Comparison of ENCODE assay signal across 24 cellular contexts in genomic region chr2:239204876-239205468, GRCh38.
DNase-seq lines count a peak whose midpoint lies in the region; ATAC-seq and TF ChIP-seq lines count a peak whose summit lies in the region.
"Had no signal": no experiment of that assay in that cellular context is flagged by ENCODE, and none has a peak within 500 bp of the region (broad histone marks: within the 10 kb centered on the region; RNA-seq: fewer than 3 reads in every experiment).

No MANE protein-coding gene starts in this region.

- H3K27ac ChIP-seq in CD8-positive, alpha-beta T cell (ENCODE audit: low read depth, low read length): no peak overlapping the region
- H3K27ac ChIP-seq: 22Rv1, SK-N-MC, transverse colon had no signal

- CTCF ChIA-PET in CD8-positive, alpha-beta T cell (lab: Charles Lee): no interaction called here
- CTCF ChIA-PET in Caco-2 (lab: Charles Lee): no interaction called here

- peak overlapping the region; percentile 24 for H3K27ac Mint-ChIP-seq in T-helper 1 cell treated with Interleukin-12 subunit alpha and Interleukin-12 subunit beta and Interleukin-4 antibody, amounts not matched to agents 30 μg/mL and 1 μg/mL, for 36 hours
- peak overlapping the region; percentile 32 for H3K27ac Mint-ChIP-seq in CD8-positive, alpha-beta T cell
- no peak overlapping the region for H3K27ac Mint-ChIP-seq in activated naive CD8-positive, alpha-beta T cell treated with anti-CD3 and anti-CD28 coated beads for 36 hours
- H3K27ac Mint-ChIP-seq in neural crest cell (ENCODE audit: unreplicated experiment): peak overlapping the region; percentile 69
- no peak overlapping the region for H3K27ac Mint-ChIP-seq in Caco-2 (ENCODE audit: unreplicated experiment)
- H3K27ac Mint-ChIP-seq: B cell; stimulated activated memory B cell treated with anti-CD40 and anti-IgM and Interleukin-4, amounts not matched to agents 10 μg/mL and 1 μg/mL and 100 μg/mL, for 72 hours had no signal

- no peak for ATAC-seq in CD8-positive, alpha-beta T cell
- ATAC-seq in GM19023 (IDR thresholded peaks at IDR 0.05; ENCODE audit: unreplicated experiment) (no peak), GM19324 (IDR thresholded peaks at IDR 0.05; ENCODE audit: low FRiP score, unreplicated experiment) (no peak)
- ATAC-seq: gastroesophageal sphincter; left cardiac atrium; natural killer cell treated with Interleukin-12 subunit alpha and Interleukin-12 subunit beta and Interleukin-15 and Interleukin-18, amount 100 ng/mL, for 72 hours; stimulated activated memory B cell treated with anti-CD40 and anti-IgM and Interleukin-4, amounts not matched to agents 10 μg/mL and 1 μg/mL and 100 μg/mL, for 72 hours had no signal

- DNase-seq in T-helper 1 cell: no peak
- no peak for DNase-seq in CD8-positive, alpha-beta T cell
- no peak for DNase-seq in activated naive CD8-positive, alpha-beta T cell treated with anti-CD3 and anti-CD28 coated beads for 36 hours
- no peak for DNase-seq in neural crest cell (ENCODE audit: low read depth, low spot score)
- DNase-seq in Caco-2: no peak
- DNase-seq: activated CD4-positive, CD25-positive, alpha-beta regulatory T cell treated with anti-CD3 and anti-CD28 coated beads, Interleukin-2, amount 50 U/mL, for 72 hours; activated effector memory CD4-positive, alpha-beta T cell treated with Interleukin-2 at 50 U/mL for 16 hours; cerebellar nuclear complex; DMS 273 treated with DMSO at 0.1 percent for 48 hours; effector memory CD4-positive, alpha-beta T cell; left cardiac atrium; NCI-H1417 treated with DMSO at 0.1 percent for 48 hours; NCI-H524 treated with DMSO at 0.1 percent for 48 hours; T1000; transverse colon had no signal

- H3K27me3 ChIP-seq in CD8-positive, alpha-beta T cell (ENCODE audit: insufficient read depth, low read length): no peaks in the 10 kb centered on the region
- no peaks in the 10 kb centered on the region for H3K27me3 ChIP-seq in Caco-2 (replicated peaks; ENCODE audit: control insufficient read depth, insufficient read depth, low read length)
- H3K27me3 ChIP-seq: gastroesophageal sphincter, transverse colon had no signal

- H3K4me3 ChIP-seq in CD8-positive, alpha-beta T cell (ENCODE audit: low read depth, low read length): no peak overlapping the region
- no peak overlapping the region for H3K4me3 ChIP-seq in Caco-2 (ENCODE audit: low read depth, low read length)
- H3K4me3 ChIP-seq: gastroesophageal sphincter, SK-N-MC, transverse colon had no signal

- no peaks in the 10 kb centered on the region for H3K9me3 ChIP-seq in CD8-positive, alpha-beta T cell (ENCODE audit: low read length)
- H3K9me3 ChIP-seq in Caco-2: no peaks in the 10 kb centered on the region
- H3K9me3 ChIP-seq: gastroesophageal sphincter, transverse colon had no signal

- intact Hi-C loops in CD8-positive, alpha-beta T cell (cut with DNase I, micrococcal nuclease): no loop called here
- intact Hi-C loops in Caco-2 (cut with micrococcal nuclease; ENCODE audit: unreplicated experiment): no loop called here

- H3K4me1 ChIP-seq in CD8-positive, alpha-beta T cell (ENCODE audit: insufficient read depth, low read length): peaks cover 21% of the 10 kb centered on the region
- no peaks in the 10 kb centered on the region for H3K4me1 ChIP-seq in Caco-2

- H3K27me3 Mint-ChIP-seq in T-helper 1 cell treated with Interleukin-12 subunit alpha and Interleukin-12 subunit beta and Interleukin-4 antibody, amounts not matched to agents 30 μg/mL and 1 μg/mL, for 36 hours (ENCODE audit: low read depth): no peaks in the 10 kb centered on the region
- H3K27me3 Mint-ChIP-seq in CD8-positive, alpha-beta T cell (ENCODE audit: low read depth): no peaks in the 10 kb centered on the region
- H3K27me3 Mint-ChIP-seq in activated naive CD8-positive, alpha-beta T cell treated with anti-CD3 and anti-CD28 coated beads for 36 hours: no peaks in the 10 kb centered on the region
- H3K27me3 Mint-ChIP-seq in neural crest cell (ENCODE audit: low read depth): no peaks in the 10 kb centered on the region
- H3K27me3 Mint-ChIP-seq in Caco-2 (ENCODE audit: insufficient read depth, unreplicated experiment): no peaks in the 10 kb centered on the region
- H3K27me3 Mint-ChIP-seq: B cell; natural killer cell treated with Interleukin-12 subunit alpha and Interleukin-12 subunit beta and Interleukin-15 and Interleukin-18, amount 100 ng/mL, for 72 hours; stimulated activated memory B cell treated with anti-CD40 and anti-IgM and Interleukin-4, amounts not matched to agents 10 μg/mL and 1 μg/mL and 100 μg/mL, for 72 hours had no signal

- TF ChIP-seq CTCF in CD8-positive, alpha-beta T cell (IDR thresholded peaks at IDR 0.05): no peak
- no peak for TF ChIP-seq CTCF in neural crest cell (conservative IDR thresholded peaks at IDR 0.05)
- no peak for TF ChIP-seq CTCF in Caco-2 (IDR thresholded peaks at IDR 0.05; ENCODE audit: insufficient read depth in 1 of 2, low read depth in 1 of 2, low read length in 1 of 2, severe bottlenecking in 1 of 2, unreplicated experiment in 1 of 2)

- no peaks in the 10 kb centered on the region for H3K9me3 Mint-ChIP-seq in T-helper 1 cell treated with Interleukin-12 subunit alpha and Interleukin-12 subunit beta and Interleukin-4 antibody, amounts not matched to agents 30 μg/mL and 1 μg/mL, for 36 hours
- no peaks in the 10 kb centered on the region for H3K9me3 Mint-ChIP-seq in CD8-positive, alpha-beta T cell
- no peaks in the 10 kb centered on the region for H3K9me3 Mint-ChIP-seq in activated naive CD8-positive, alpha-beta T cell treated with anti-CD3 and anti-CD28 coated beads for 36 hours
- H3K9me3 Mint-ChIP-seq in neural crest cell: no peaks in the 10 kb centered on the region
- no peaks in the 10 kb centered on the region for H3K9me3 Mint-ChIP-seq in Caco-2 (ENCODE audit: unreplicated experiment)
- H3K9me3 Mint-ChIP-seq: natural killer cell treated with Interleukin-12 subunit alpha and Interleukin-12 subunit beta and Interleukin-15 and Interleukin-18, amount 100 ng/mL, for 72 hours; stimulated activated memory B cell treated with anti-CD40 and anti-IgM and Interleukin-4, amounts not matched to agents 10 μg/mL and 1 μg/mL and 100 μg/mL, for 72 hours had no signal

- H3K4me1 Mint-ChIP-seq in T-helper 1 cell treated with Interleukin-12 subunit alpha and Interleukin-12 subunit beta and Interleukin-4 antibody, amounts not matched to agents 30 μg/mL and 1 μg/mL, for 36 hours (ENCODE audit: low read depth): peaks cover 16% of the 10 kb centered on the region
- H3K4me1 Mint-ChIP-seq in CD8-positive, alpha-beta T cell (ENCODE audit: low read depth): peaks cover 33% of the 10 kb centered on the region
- H3K4me1 Mint-ChIP-seq in activated naive CD8-positive, alpha-beta T cell treated with anti-CD3 and anti-CD28 coated beads for 36 hours: peaks cover 23% of the 10 kb centered on the region
- H3K4me1 Mint-ChIP-seq in neural crest cell (peaks cover 85% of the 10 kb centered on the region), Caco-2 (ENCODE audit: low read depth, unreplicated experiment) (no peaks in the 10 kb centered on the region)

- H3K36me3 ChIP-seq in CD8-positive, alpha-beta T cell (ENCODE audit: insufficient read depth, low read length): no peaks in the 10 kb centered on the region
- H3K36me3 ChIP-seq in Caco-2 (ENCODE audit: control insufficient read depth, insufficient read depth, low read length): no peaks in the 10 kb centered on the region
- H3K36me3 ChIP-seq: transverse colon had no signal

- no peak overlapping the region for H3K4me3 Mint-ChIP-seq in T-helper 1 cell treated with Interleukin-12 subunit alpha and Interleukin-12 subunit beta and Interleukin-4 antibody, amounts not matched to agents 30 μg/mL and 1 μg/mL, for 36 hours
- H3K4me3 Mint-ChIP-seq in CD8-positive, alpha-beta T cell: peak overlapping the region; percentile 30
- peak overlapping the region; percentile 40 for H3K4me3 Mint-ChIP-seq in activated naive CD8-positive, alpha-beta T cell treated with anti-CD3 and anti-CD28 coated beads for 36 hours
- H3K4me3 Mint-ChIP-seq in neural crest cell (peak overlapping the region; percentile 42), Caco-2 (ENCODE audit: unreplicated experiment) (no peak overlapping the region)
- H3K4me3 Mint-ChIP-seq: B cell; natural killer cell treated with Interleukin-12 subunit alpha and Interleukin-12 subunit beta and Interleukin-15 and Interleukin-18, amount 100 ng/mL, for 72 hours; stimulated activated memory B cell treated with anti-CD40 and anti-IgM and Interleukin-4, amounts not matched to agents 10 μg/mL and 1 μg/mL and 100 μg/mL, for 72 hours had no signal

- peaks cover 12% of the 10 kb centered on the region for H3K36me3 Mint-ChIP-seq in T-helper 1 cell treated with Interleukin-12 subunit alpha and Interleukin-12 subunit beta and Interleukin-4 antibody, amounts not matched to agents 30 μg/mL and 1 μg/mL, for 36 hours (ENCODE audit: low read depth)
- peaks cover 2% of the 10 kb centered on the region for H3K36me3 Mint-ChIP-seq in CD8-positive, alpha-beta T cell
- peaks cover 9% of the 10 kb centered on the region for H3K36me3 Mint-ChIP-seq in activated naive CD8-positive, alpha-beta T cell treated with anti-CD3 and anti-CD28 coated beads for 36 hours
- H3K36me3 Mint-ChIP-seq in neural crest cell (ENCODE audit: low read depth) (peaks cover 2% of the 10 kb centered on the region), Caco-2 (ENCODE audit: insufficient read depth, unreplicated experiment) (no peaks in the 10 kb centered on the region)
- H3K36me3 Mint-ChIP-seq: natural killer cell treated with Interleukin-12 subunit alpha and Interleukin-12 subunit beta and Interleukin-15 and Interleukin-18, amount 100 ng/mL, for 72 hours; stimulated activated memory B cell treated with anti-CD40 and anti-IgM and Interleukin-4, amounts not matched to agents 10 μg/mL and 1 μg/mL and 100 μg/mL, for 72 hours had no signal

- POLR2A ChIA-PET in CD8-positive, alpha-beta T cell (lab: Charles Lee): no interaction called here
- POLR2A ChIA-PET in Caco-2 (lab: Charles Lee): no interaction called here

- BruUV-seq in Caco-2 (replicated peaks; lab: Mats Ljungman, UMichigan): no TSS peak

Comparison
In these comparisons a context has a peak if more than half of its experiments do, and no peak if none do; other contexts are left out.
1. H3K27ac Mint-ChIP-seq: peak in T-helper 1 cell treated with Interleukin-12 subunit alpha and Interleukin-12 subunit beta and Interleukin-4 antibody, amounts not matched to agents 30 μg/mL and 1 μg/mL, for 36 hours (single experiment), CD8-positive, alpha-beta T cell (single experiment) and neural crest cell (single experiment); none in activated naive CD8-positive, alpha-beta T cell treated with anti-CD3 and anti-CD28 coated beads for 36 hours (single experiment) and Caco-2 (single experiment).
2. H3K4me3 Mint-ChIP-seq: peak in CD8-positive, alpha-beta T cell (single experiment), activated naive CD8-positive, alpha-beta T cell treated with anti-CD3 and anti-CD28 coated beads for 36 hours (single experiment) and neural crest cell (single experiment); none in T-helper 1 cell treated with Interleukin-12 subunit alpha and Interleukin-12 subunit beta and Interleukin-4 antibody, amounts not matched to agents 30 μg/mL and 1 μg/mL, for 36 hours (single experiment) and Caco-2 (single experiment).